In the genomic region with DNA sequence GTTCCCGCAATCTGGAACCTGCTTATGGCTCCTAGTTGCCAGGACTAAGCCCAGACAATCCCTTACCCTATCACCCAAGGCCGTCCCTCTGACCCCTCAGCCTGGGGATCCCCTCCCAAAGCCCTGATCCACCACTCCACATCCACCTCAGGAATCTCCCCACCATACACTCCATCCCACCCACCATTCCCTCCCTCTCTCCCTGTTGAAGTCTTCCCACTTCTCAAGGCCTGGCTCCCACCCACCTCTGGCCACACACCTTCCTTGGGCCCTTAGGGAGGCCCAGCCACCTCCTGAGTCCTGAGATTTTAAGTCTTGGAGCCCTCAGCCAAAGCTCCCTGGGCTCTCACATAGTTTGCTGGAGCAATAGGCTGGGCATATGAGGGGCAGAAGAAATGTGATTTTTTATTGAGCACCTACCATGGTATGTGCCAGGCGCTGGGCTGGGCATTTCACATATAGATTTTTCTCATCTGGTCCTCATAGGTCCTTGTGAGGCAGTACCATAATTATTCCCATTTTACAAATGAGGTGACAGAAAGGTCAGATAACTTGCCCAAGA, we compare ENCODE assay signal across 22 cellular contexts. TPM values are rescaled to one million over a fixed set of nuclear protein-coding genes. Genes with fewer than 3 reads are reported as not detected.
"Had no signal": no experiment of that assay in that cellular context is flagged by ENCODE, and none has a peak within 500 bp of the region (broad histone marks: within the 10 kb centered on the region; RNA-seq: fewer than 3 reads in every experiment).

No MANE protein-coding gene starts in this region.

- H3K27me3 ChIP-seq: hepatocyte, ovary, right atrium auricular region, vagina had no signal

- H3K4me3 ChIP-seq: esophagus muscularis mucosa, gastrocnemius medialis, hepatocyte, mucosa of descending colon, ovary, right atrium auricular region, tibial artery, upper lobe of right lung, vagina had no signal

- H3K4me1 ChIP-seq: esophagus muscularis mucosa, gastrocnemius medialis, right atrium auricular region, upper lobe of right lung, vagina had no signal

- ATAC-seq: effector memory CD8-positive, alpha-beta T cell; gastrocnemius medialis; mucosa of descending colon; naive thymus-derived CD8-positive, alpha-beta T cell; upper lobe of right lung had no signal

- H3K27ac ChIP-seq: epithelial cell of prostate, esophagus muscularis mucosa, gastrocnemius medialis, hepatocyte, ovary, right atrium auricular region, tibial artery, upper lobe of right lung, vagina had no signal

- H3K4me2 ChIP-seq: hepatocyte had no signal

- H3K36me3 Mint-ChIP-seq: naive thymus-derived CD8-positive, alpha-beta T cell had no signal

- H3K27ac Mint-ChIP-seq: dendritic cell treated with granulocyte-macrophage colony-stimulating factor and Interleukin-4, amounts not matched to agents 40 ng/mL and 50 ng/mL, for 4 days; effector memory CD8-positive, alpha-beta T cell had no signal

- H3K9me3 Mint-ChIP-seq: dendritic cell treated with granulocyte-macrophage colony-stimulating factor and Interleukin-4, amounts not matched to agents 40 ng/mL and 50 ng/mL, for 4 days; effector memory CD8-positive, alpha-beta T cell; naive thymus-derived CD8-positive, alpha-beta T cell; neural crest cell had no signal

- H2AFZ ChIP-seq: hepatocyte had no signal

- DNase-seq: effector memory CD8-positive, alpha-beta T cell; glutamatergic neuron; kidney glomerular epithelial cell; mammary epithelial cell; mucosa of descending colon; small intestine; stimulated activated CD4-positive, alpha-beta T cell treated with anti-CD3 and anti-CD28 coated beads, Interleukin-2, amount 100 ng/mL, for 48 hours; stimulated activated naive CD4-positive, alpha-beta T cell treated with Interleukin-2 at 50 U/mL for 16 hours; upper lobe of right lung had no signal

- H3K9me3 ChIP-seq: esophagus muscularis mucosa, gastrocnemius medialis, mucosa of descending colon, ovary, right atrium auricular region, tibial artery, upper lobe of right lung, vagina had no signal

- H3K36me3 ChIP-seq: gastrocnemius medialis, ovary, tibial artery, upper lobe of right lung, vagina had no signal

- H3K79me2 ChIP-seq: hepatocyte had no signal

- H3K4me3 Mint-ChIP-seq: dendritic cell treated with granulocyte-macrophage colony-stimulating factor and Interleukin-4, amounts not matched to agents 40 ng/mL and 50 ng/mL, for 4 days; effector memory CD8-positive, alpha-beta T cell; naive thymus-derived CD8-positive, alpha-beta T cell; neural crest cell had no signal

RNA-seq across cellular contexts. Expression of gene HCN4, which starts 48.1 kb away (rescaled TPM):
- total RNA-seq: fibroblast of villous mesenchyme; gastrocnemius medialis; mammary epithelial cell; naive thymus-derived CD8-positive, alpha-beta T cell; ovary; posterior vena cava had no signal
